15 cellular contexts compared by ENCODE assay signal in the genomic region with DNA sequence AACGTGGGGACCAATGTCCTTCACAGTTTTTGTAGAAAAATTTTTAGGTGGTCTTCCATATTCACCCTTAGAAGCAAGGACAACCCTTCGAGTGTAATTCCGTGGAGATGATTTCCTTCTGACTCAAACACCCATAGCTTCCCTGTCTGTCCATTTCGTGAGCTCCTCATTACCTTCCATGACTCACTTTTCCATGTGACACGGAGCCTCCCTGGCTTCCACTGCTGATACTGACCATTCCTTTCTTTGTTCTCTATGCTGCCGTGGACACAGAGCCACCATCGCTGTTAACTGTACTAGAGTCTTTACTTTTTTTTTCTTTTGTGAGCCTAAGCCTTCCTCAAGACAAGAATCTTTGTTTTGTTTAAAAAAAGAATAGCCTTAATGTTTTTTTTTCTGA. TPM values are rescaled to one million over a fixed set of nuclear protein-coding genes. Genes with fewer than 3 reads are reported as not detected.
DNase-seq lines count a peak whose midpoint lies in the region; ATAC-seq and TF ChIP-seq lines count a peak whose summit lies in the region.
"Had no signal": no experiment of that assay in that cellular context is flagged by ENCODE, and none has a peak within 500 bp of the region (broad histone marks: within the 10 kb centered on the region; RNA-seq: fewer than 3 reads in every experiment).

No MANE protein-coding gene starts in this region.

- no peak overlapping the region for H3K4me3 ChIP-seq in HEK293 (ENCODE audit: low read depth, low read length)
- H3K4me3 ChIP-seq in adipocyte (ENCODE audit: low read length): no peak overlapping the region
- H3K4me3 ChIP-seq in hepatocyte: no peak overlapping the region
- H3K4me3 ChIP-seq in heart left ventricle: no peak overlapping the region
- H3K4me3 ChIP-seq: lung had no signal

- intact Hi-C loops in heart left ventricle (cut with DNase I): loop anchor here in 1 of 10 donors (10.0 kb wide), 1 partner anchor 123 kb away; the partner anchor contains the start of gene DMBT1

- H3K27ac ChIP-seq in HEK293 (ENCODE audit: extremely low read depth, low read depth, low read length) (no peak overlapping the region), hepatocyte (peak overlapping the region; percentile 39), heart left ventricle (no peak overlapping the region)

- WGBS in hepatocyte (ENCODE audit: low lambda C conversion rate, missing lambda C conversion rate): 70% methylated on average over 7 of the region's 7 CpGs
- 75 to 84% (median 80%) methylated on average over 7 of the region's 7 CpGs for WGBS in heart left ventricle, 4 donors

- TF ChIP-seq POLR2A in heart left ventricle (IDR thresholded peaks at IDR 0.05): no peak

- no peak overlapping the region for H3K9ac ChIP-seq in adipocyte (ENCODE audit: low read length)

- TF ChIP-seq CTCF in HEK293 (tag by site-specific recombination; IDR thresholded peaks at IDR 0.05): no peak
- no peak for TF ChIP-seq CTCF in hepatocyte (IDR thresholded peaks at IDR 0.05; ENCODE audit: poor library complexity)
- no peak for TF ChIP-seq CTCF in type B pancreatic cell (conservative IDR thresholded peaks at IDR 0.05)
- TF ChIP-seq CTCF in heart left ventricle (IDR thresholded peaks at IDR 0.05): no peak

- H3K9me2 ChIP-seq in hepatocyte (replicated peaks; ENCODE audit: insufficient read depth): no peaks in the 10 kb centered on the region

- peak overlapping the region; percentile 1 for H3K4me3 Mint-ChIP-seq in type B pancreatic cell
- H3K4me3 Mint-ChIP-seq: T-cell had no signal

- H2AFZ ChIP-seq in hepatocyte: no peak overlapping the region

- H3K27ac Mint-ChIP-seq in type B pancreatic cell: no peak overlapping the region
- H3K27ac Mint-ChIP-seq: T-cell had no signal

- peak overlapping the region; percentile 28 for H3K4me2 ChIP-seq in hepatocyte

- no peaks in the 10 kb centered on the region for H3K27me3 ChIP-seq in adipocyte (replicated peaks; ENCODE audit: control insufficient read depth, insufficient read depth, low read length)
- H3K27me3 ChIP-seq in hepatocyte: no peaks in the 10 kb centered on the region
- H3K27me3 ChIP-seq in heart left ventricle: no peaks in the 10 kb centered on the region

- CTCF ChIA-PET in HEK293 (lab: Yijun Ruan, JAX): interaction anchor here (0.6 to 1.6 kb wide), 5 partner anchors 99 to 205 kb away, joined by 4 to 12 read pairs (median 5); no protein-coding TSS in a partner anchor

- H3K9me3 ChIP-seq in HEK293 (ENCODE audit: control insufficient read depth, insufficient read depth, low read depth, low read length) (no peaks in the 10 kb centered on the region), adipocyte (ENCODE audit: control insufficient read depth, low read length) (no peaks in the 10 kb centered on the region), hepatocyte (ENCODE audit: low read depth) (no peaks in the 10 kb centered on the region), heart left ventricle (peaks cover 0 to 13% (median 6%) of the 10 kb centered on the region in 12 donors)

- no peaks in the 10 kb centered on the region for H4K20me1 ChIP-seq in hepatocyte (ENCODE audit: insufficient read depth, poor library complexity, severe bottlenecking)

- H3K27me3 Mint-ChIP-seq in type B pancreatic cell: no peaks in the 10 kb centered on the region

- ATAC-seq in heart left ventricle: no peak
- ATAC-seq: T-cell had no signal

- H3K4me1 ChIP-seq in HEK293 (ENCODE audit: control insufficient read depth, insufficient read depth, low read length): peaks cover 2% of the 10 kb centered on the region; the same call in 1 of the 2 replicates
- H3K4me1 ChIP-seq in adipocyte (ENCODE audit: control insufficient read depth, insufficient read depth, low read length): no peaks in the 10 kb centered on the region
- no peaks in the 10 kb centered on the region for H3K4me1 ChIP-seq in hepatocyte (ENCODE audit: insufficient read depth)
- peaks cover 0 to 11% (median 0%) of the 10 kb centered on the region in 12 donors for H3K4me1 ChIP-seq in heart left ventricle

- H3K36me3 Mint-ChIP-seq in type B pancreatic cell: peaks cover 5% of the 10 kb centered on the region

- H3K4me1 Mint-ChIP-seq in type B pancreatic cell (ENCODE audit: unreplicated experiment): peaks cover 4% of the 10 kb centered on the region
- H3K4me1 Mint-ChIP-seq: T-cell had no signal

- H3K9me3 Mint-ChIP-seq in type B pancreatic cell: peaks cover 3% of the 10 kb centered on the region

- peak; percentile 30 for DNase-seq in adipocyte (ENCODE audit: low read depth)
- peak; percentile 55 for DNase-seq in hepatocyte (ENCODE audit: low spot score)
- DNase-seq in type B pancreatic cell (ENCODE audit: extremely low spot score, unreplicated experiment): no peak
- DNase-seq in heart left ventricle: no peak
- no peak for DNase-seq in activated CD8-positive, alpha-beta memory T cell treated with anti-CD3 and anti-CD28 coated beads for 24 hours
- DNase-seq in NCI-H1092 (lab: John Stamatoyannopoulos, UW): no peak
- no peak for DNase-seq in globus pallidus (ENCODE audit: low spot score)
- DNase-seq: activated CD4-positive, alpha-beta T cell treated with anti-CD3 and anti-CD28 coated beads, Interleukin-2, amount 50 U/mL, for 4 hours; DMS 273 treated with DMSO at 0.1 percent for 48 hours; NCI-H748 treated with DMSO at 0.1 percent for 48 hours; right cardiac atrium; T-cell had no signal

- H3K79me2 ChIP-seq in hepatocyte: no peaks in the 10 kb centered on the region

- POLR2A ChIA-PET in HEK293 (lab: Yijun Ruan, JAX): interaction anchor here (1.0 kb wide), 1 partner anchor 67 kb away, joined by 4 read pairs; the partner anchor contains the start of gene PLEKHA1

- no peaks in the 10 kb centered on the region for H3K36me3 ChIP-seq in HEK293 (ENCODE audit: control insufficient read depth in 2 of 2, insufficient read depth in 1 of 2, low read length in 2 of 2)
- no peaks in the 10 kb centered on the region for H3K36me3 ChIP-seq in adipocyte (ENCODE audit: control insufficient read depth, insufficient read depth, low read length, severe bottlenecking)
- no peaks in the 10 kb centered on the region for H3K36me3 ChIP-seq in hepatocyte (replicated peaks; ENCODE audit: insufficient read depth, low read depth)
- peaks cover 0 to 4% (median 0%) of the 10 kb centered on the region in 9 donors for H3K36me3 ChIP-seq in heart left ventricle

TF ChIP-seq in HEK293, 187 proteins besides CTCF, POLR2A, EP300 and RAD21 (continues in another document):
- TF ChIP-seq, protein P1, sequence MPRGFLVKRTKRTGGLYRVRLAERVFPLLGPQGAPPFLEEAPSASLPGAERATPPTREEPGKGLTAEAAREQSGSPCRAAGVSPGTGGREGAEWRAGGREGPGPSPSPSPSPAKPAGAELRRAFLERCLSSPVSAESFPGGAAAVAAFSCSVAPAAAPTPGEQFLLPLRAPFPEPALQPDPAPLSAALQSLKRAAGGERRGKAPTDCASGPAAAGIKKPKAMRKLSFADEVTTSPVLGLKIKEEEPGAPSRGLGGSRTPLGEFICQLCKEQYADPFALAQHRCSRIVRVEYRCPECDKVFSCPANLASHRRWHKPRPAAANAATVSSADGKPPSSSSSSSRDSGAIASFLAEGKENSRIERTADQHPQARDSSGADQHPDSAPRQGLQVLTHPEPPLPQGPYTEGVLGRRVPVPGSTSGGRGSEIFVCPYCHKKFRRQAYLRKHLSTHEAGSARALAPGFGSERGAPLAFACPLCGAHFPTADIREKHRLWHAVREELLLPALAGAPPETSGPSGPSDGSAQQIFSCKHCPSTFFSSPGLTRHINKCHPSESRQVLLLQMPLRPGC (tag by site-specific recombination; IDR thresholded peaks at IDR 0.05): no peak
- TF ChIP-seq ZNF280C (tag by site-specific recombination; IDR thresholded peaks at IDR 0.05) (no peak), ZFHX2 (tag by site-specific recombination; conservative IDR thresholded peaks at IDR 0.05) (no peak), ZBTB6 (tag by site-specific recombination; IDR thresholded peaks at IDR 0.05) (0 out of 2 replicates have a peak, but pooled peaks have one; percentile 7), ZNF174 (tag by site-specific recombination; IDR thresholded peaks at IDR 0.05) (no peak), ZNF223 (tag by site-specific recombination; IDR thresholded peaks at IDR 0.05) (no peak), ZSCAN30 (tag by site-specific recombination; IDR thresholded peaks at IDR 0.05) (no peak)

RNA-seq across cellular contexts. Expression of gene ARMS2, which starts 12.5 kb away (rescaled TPM):
- not detected in 2 replicates for total RNA-seq in hepatocyte
- polyA plus RNA-seq in hepatocyte: not detected in 2 replicates
- total RNA-seq in type B pancreatic cell (ENCODE audit: low replicate concordance): not detected in 2 replicates
- total RNA-seq in heart left ventricle: 1 to 10 TPM in 2 of 9 donors, under 1 TPM in 1, not detected in 6; 0.87 to 1.5 (median 1.2) TPM
- polyA plus RNA-seq in heart left ventricle: not detected
- total RNA-seq: lung, right cardiac atrium, T-cell, temporal lobe had no signal
- polyA plus RNA-seq: lung, right cardiac atrium had no signal

RNA-seq across cellular contexts. Expression of gene HTRA1, which starts 19.4 kb away (rescaled TPM):
- total RNA-seq in hepatocyte (87.1 and 91.9 TPM in 2 replicates), type B pancreatic cell (ENCODE audit: low replicate concordance) (12.9 and 32.6 TPM in 2 replicates), heart left ventricle (100 to 1,000 TPM in 3 of 9 donors, 10 to 100 TPM in 6; 35.7 to 153 (median 57.6) TPM)
- polyA plus RNA-seq in hepatocyte (160 and 173 TPM in 2 replicates), heart left ventricle (10 to 100 TPM; 30.5 to 34.9 TPM)

Comparison
In these comparisons a context has a peak if more than half of its experiments do, and no peak if none do; other contexts are left out.
1. DNase-seq: peak in adipocyte (single experiment) and hepatocyte (single experiment); none in type B pancreatic cell (single experiment), heart left ventricle (0 of 5), activated CD8-positive, alpha-beta memory T cell treated with anti-CD3 and anti-CD28 coated beads for 24 hours (single experiment), NCI-H1092 (single experiment) and globus pallidus (single experiment).